Comparison of ENCODE assay signal across 27 cellular contexts in genomic region chr5:4938941-4939546, GRCh38.
"Had no signal": no experiment of that assay in that cellular context is flagged by ENCODE, and none has a peak within 500 bp of the region (broad histone marks: within the 10 kb centered on the region; RNA-seq: fewer than 3 reads in every experiment).

No MANE protein-coding gene starts in this region.

- H3K27me3 ChIP-seq: brain microvascular endothelial cell, foreskin keratinocyte had no signal

- H3K4me1 ChIP-seq: foreskin keratinocyte, gastroesophageal sphincter had no signal

- H3K4me3 ChIP-seq: coronary artery, esophagus muscularis mucosa, gastroesophageal sphincter had no signal

- FAIRE-seq: astrocyte, bronchial epithelial cell had no signal

- H3K9me3 ChIP-seq: esophagus muscularis mucosa had no signal

- H3K27ac ChIP-seq: brain microvascular endothelial cell, coronary artery, esophagus muscularis mucosa, foreskin keratinocyte, gastroesophageal sphincter had no signal

- DNase-seq: activated CD4-positive, alpha-beta T cell treated with anti-CD3 and anti-CD28 coated beads for 36 hours; activated CD4-positive, alpha-beta T cell treated with anti-CD3 and anti-CD28 coated beads, Interleukin-2, amount 10 ng/mL, durations not matched to agents 7 days and 5 days; activated CD4-positive, alpha-beta T cell treated with anti-CD3 and anti-CD28 coated beads, Interleukin-2, amount 50 U/mL, for 48 hours; activated CD4-positive, CD25-positive, alpha-beta regulatory T cell; activated CD4-positive, CD25-positive, alpha-beta regulatory T cell treated with anti-CD3 and anti-CD28 coated beads, Interleukin-2, amount 50 U/mL, for 72 hours; activated CD8-positive, alpha-beta memory T cell treated with anti-CD3 and anti-CD28 coated beads for 24 hours; activated CD8-positive, alpha-beta T cell treated with anti-CD3 and anti-CD28 coated beads for 36 hours; activated effector memory CD4-positive, alpha-beta T cell treated with Interleukin-2 at 50 U/mL for 16 hours; activated gamma-delta T cell treated with Interleukin-2 at 50 U/mL for 16 hours; activated naive CD4-positive, alpha-beta T cell treated with anti-CD3 and anti-CD28 coated beads, Interleukin-2, amount 50 U/mL, for 16 hours; activated naive CD4-positive, alpha-beta T cell treated with Interleukin-2 at 50 U/mL for 16 hours; activated T-cell treated with anti-CD3 and anti-CD28 coated beads, Interleukin-2, amount 50 U/mL, for 4 hours; amniotic stem cell; anterior cingulate cortex; brain microvascular endothelial cell; effector CD4-positive, alpha-beta T cell; effector memory CD8-positive, alpha-beta T cell; erythroblast; foreskin keratinocyte; hippocampal formation; T-helper 2 cell had no signal

- ATAC-seq: activated CD4-positive, alpha-beta T cell treated with anti-CD3 and anti-CD28 coated beads for 36 hours; activated CD8-positive, alpha-beta T cell treated with anti-CD3 and anti-CD28 coated beads for 36 hours; activated T-cell treated with anti-CD3 and anti-CD28 coated beads, Interleukin-2, amount 50 U/mL, for 4 hours; activated T-helper 17 cell treated with anti-CD3 and anti-CD28 coated beads, Interleukin-2, amount 50 U/mL, for 72 hours; effector memory CD8-positive, alpha-beta T cell; foreskin keratinocyte; gastroesophageal sphincter had no signal

- H3K36me3 ChIP-seq: brain microvascular endothelial cell, esophagus muscularis mucosa, gastroesophageal sphincter had no signal
